Comparison of ENCODE assay signal across 22 cellular contexts in genomic region chr16:9661336-9661735, GRCh38.
A peak's percentile ranks its signal among the peaks of the same experiment; 100 is the strongest.
DNase-seq lines count a peak whose midpoint lies in the region; ATAC-seq and TF ChIP-seq lines count a peak whose summit lies in the region.
"Had no signal": no experiment of that assay in that cellular context is flagged by ENCODE, and none has a peak within 500 bp of the region (broad histone marks: within the 10 kb centered on the region; RNA-seq: fewer than 3 reads in every experiment).

No MANE protein-coding gene starts in this region.

- H3K27ac Mint-ChIP-seq in Calu3 (ENCODE audit: unreplicated experiment) (peak overlapping the region; percentile 55), GM23338 (no peak overlapping the region), nephron progenitor cell (peak overlapping the region; percentile 34)
- H3K27ac Mint-ChIP-seq: CD4-positive, alpha-beta T cell; CD8-positive, alpha-beta T cell had no signal

- CTCF ChIA-PET in Calu3 (lab: Charles Lee), result interaction anchor here (0.6 to 1.4 kb wide), 5 partner anchors 10 to 136 kb away, joined by 3 to 6 read pairs (median 4); no protein-coding TSS in a partner anchor

- H3K4me3 ChIP-seq in GM23338, result no peak overlapping the region
- H3K4me3 ChIP-seq in Peyer's patch, result no peak overlapping the region
- H3K4me3 ChIP-seq: BLaER1 treated with 17β-estradiol and CSF1 and Interleukin-3, amounts not matched to agents 10 nM and 100 nM; GM12878 had no signal

- peaks cover 4% of the 10 kb centered on the region for H3K36me3 ChIP-seq in GM23338 (ENCODE audit: insufficient read depth)
- no peaks in the 10 kb centered on the region for H3K36me3 ChIP-seq in Peyer's patch
- H3K36me3 ChIP-seq: BLaER1 treated with 17β-estradiol and CSF1 and Interleukin-3, amounts not matched to agents 10 nM and 100 nM had no signal

- no peak for DNase-seq in Calu3
- DNase-seq in GM23338 (ENCODE audit: low spot score), result no peak
- peak in 34 of 42 donors; percentile 13 to 76 (median 37) for DNase-seq in head of caudate nucleus
- DNase-seq in nephron progenitor cell, result peak; percentile 26
- no peak for DNase-seq in Peyer's patch
- no peak for DNase-seq in HUDEP-2 (lab: John Stamatoyannopoulos, UW; ENCODE audit: unreplicated experiment in 76 of 76)
- no peak for DNase-seq in activated CD4-positive, alpha-beta T cell treated with anti-CD3 and anti-CD28 coated beads, Interleukin-2, amount 50 U/mL, for 1 hour
- DNase-seq: 8988T; ACHN; Caco-2; CD4-positive, alpha-beta T cell; CD8-positive, alpha-beta T cell; DMS 273 treated with DMSO at 0.1 percent for 48 hours; DMS53; DMS79; DND-41; EL; GDM1 had no signal

- no peak overlapping the region for H3K27ac ChIP-seq in GM23338 (ENCODE audit: low read depth)
- H3K27ac ChIP-seq in Peyer's patch, result no peak overlapping the region
- H3K27ac ChIP-seq: BLaER1 treated with 17β-estradiol and CSF1 and Interleukin-3, amounts not matched to agents 10 nM and 100 nM; C4-2B had no signal

- ATAC-seq in GM23338, result no peak
- ATAC-seq in HG02840 (IDR thresholded peaks at IDR 0.05; ENCODE audit: low FRiP score, unreplicated experiment), result no peak
- ATAC-seq: CD8-positive, alpha-beta T cell; GM12878 had no signal

- BruUV-seq in Calu3 (replicated peaks; lab: Mats Ljungman, UMichigan), result no TSS peak

- H3K4me1 ChIP-seq in GM23338 (ENCODE audit: insufficient read depth), result peaks cover 3% of the 10 kb centered on the region; the same call in 1 of the 2 replicates
- no peaks in the 10 kb centered on the region for H3K4me1 ChIP-seq in Peyer's patch
- H3K4me1 ChIP-seq: BLaER1 treated with 17β-estradiol and CSF1 and Interleukin-3, amounts not matched to agents 10 nM and 100 nM had no signal

- H3K9me3 ChIP-seq in Peyer's patch, result no peaks in the 10 kb centered on the region
- H3K9me3 ChIP-seq: BLaER1 treated with 17β-estradiol and CSF1 and Interleukin-3, amounts not matched to agents 10 nM and 100 nM; Caco-2 had no signal

- H3K4me1 Mint-ChIP-seq in Calu3 (ENCODE audit: low read depth, unreplicated experiment), result peaks cover 75% of the 10 kb centered on the region
- H3K4me1 Mint-ChIP-seq in GM23338, result peaks cover 14% of the 10 kb centered on the region; the same call in 2 of the 3 replicates
- H3K4me1 Mint-ChIP-seq in nephron progenitor cell, result peaks cover 43% of the 10 kb centered on the region

- no peaks in the 10 kb centered on the region for H3K27me3 ChIP-seq in GM23338 (ENCODE audit: insufficient read depth)
- H3K27me3 ChIP-seq in Peyer's patch, result no peaks in the 10 kb centered on the region
- H3K27me3 ChIP-seq: BLaER1 treated with 17β-estradiol and CSF1 and Interleukin-3, amounts not matched to agents 10 nM and 100 nM had no signal

- intact Hi-C loops in Calu3 (cut with micrococcal nuclease; ENCODE audit: unreplicated experiment), result loop anchor here (10.0 kb wide), 1 partner anchor 293 kb away; no protein-coding TSS in a partner anchor
- intact Hi-C loops in head of caudate nucleus (cut with DNase I), result no loop called here

- no peaks in the 10 kb centered on the region for H4K20me1 ChIP-seq in GM23338 (replicated peaks; ENCODE audit: insufficient read depth)
- H4K20me1 ChIP-seq: BLaER1 treated with 17β-estradiol and CSF1 and Interleukin-3, amounts not matched to agents 10 nM and 100 nM had no signal

- peaks cover 22% of the 10 kb centered on the region for H3K9me2 ChIP-seq in GM23338 (ENCODE audit: insufficient read depth)

- H3K36me3 Mint-ChIP-seq in Calu3 (ENCODE audit: insufficient read depth, unreplicated experiment), result peaks cover 8% of the 10 kb centered on the region
- peaks cover 17% of the 10 kb centered on the region; the same call in 2 of the 3 replicates for H3K36me3 Mint-ChIP-seq in GM23338 (ENCODE audit: low read depth)
- H3K36me3 Mint-ChIP-seq in nephron progenitor cell (ENCODE audit: low read depth), result no peaks in the 10 kb centered on the region
- H3K36me3 Mint-ChIP-seq: CD8-positive, alpha-beta T cell had no signal

- H3K4me3 Mint-ChIP-seq in Calu3 (ENCODE audit: low read depth, unreplicated experiment) (peak overlapping the region; percentile 10), GM23338 (no peak overlapping the region), nephron progenitor cell (no peak overlapping the region)
- H3K4me3 Mint-ChIP-seq: CD4-positive, alpha-beta T cell; CD8-positive, alpha-beta T cell had no signal

- no peak for TF ChIP-seq POLR2A in Peyer's patch (IDR thresholded peaks at IDR 0.05)

- H3F3A ChIP-seq in GM23338 (replicated peaks; ENCODE audit: low read depth), result no peaks in the 10 kb centered on the region

- H2AFZ ChIP-seq in GM23338, result peak overlapping the region; percentile 11; the same call in 1 of the 2 replicates

- TF ChIP-seq CTCF in Calu3 (IDR thresholded peaks at IDR 0.05; ENCODE audit: unreplicated experiment) (no peak), GM23338 (conservative IDR thresholded peaks at IDR 0.05; ENCODE audit: low read depth in 2 of 2) (no peak), nephron progenitor cell (IDR thresholded peaks at IDR 0.05) (no peak), Peyer's patch (IDR thresholded peaks at IDR 0.05) (no peak)

- H3K79me2 ChIP-seq in GM23338 (replicated peaks; ENCODE audit: insufficient read depth), result no peaks in the 10 kb centered on the region

- no peaks in the 10 kb centered on the region for H3K27me3 Mint-ChIP-seq in Calu3 (ENCODE audit: unreplicated experiment)
- H3K27me3 Mint-ChIP-seq in GM23338 (ENCODE audit: insufficient read depth, low read depth, poor library complexity), result peaks cover 3% of the 10 kb centered on the region
- H3K27me3 Mint-ChIP-seq in nephron progenitor cell (ENCODE audit: low read depth, poor library complexity), result peaks cover 7% of the 10 kb centered on the region

- H3K4me2 ChIP-seq in GM23338, result no peak overlapping the region
- H3K4me2 ChIP-seq: BLaER1 treated with 17β-estradiol and CSF1 and Interleukin-3, amounts not matched to agents 10 nM and 100 nM had no signal

- H3K9me3 Mint-ChIP-seq in Calu3 (ENCODE audit: low read depth, unreplicated experiment), result peaks cover 5% of the 10 kb centered on the region
- H3K9me3 Mint-ChIP-seq in GM23338, result peaks cover 6% of the 10 kb centered on the region; the same call in 2 of the 3 replicates
- H3K9me3 Mint-ChIP-seq in nephron progenitor cell, result peaks cover 5% of the 10 kb centered on the region
- H3K9me3 Mint-ChIP-seq: CD8-positive, alpha-beta T cell had no signal

TF ChIP-seq in GM23338, 12 proteins besides CTCF, POLR2A, EP300 and RAD21 (continues in another document):
- no peak for TF ChIP-seq NANOG (IDR thresholded peaks at IDR 0.05; ENCODE audit: borderline replicate concordance)
- no peak for TF ChIP-seq REST (IDR thresholded peaks at IDR 0.05; ENCODE audit: unreplicated experiment)

Comparison
In these comparisons a context has a peak if more than half of its experiments do, and no peak if none do; other contexts are left out.
1. DNase-seq: peak in head of caudate nucleus (34 of 42) and nephron progenitor cell (single experiment); none in Calu3 (single experiment), GM23338 (single experiment), Peyer's patch (0 of 3), HUDEP-2 (0 of 76) and activated CD4-positive, alpha-beta T cell treated with anti-CD3 and anti-CD28 coated beads, Interleukin-2, amount 50 U/mL, for 1 hour (single experiment).